Comparison of ENCODE assay signal across 1 cellular context in the genomic region with DNA sequence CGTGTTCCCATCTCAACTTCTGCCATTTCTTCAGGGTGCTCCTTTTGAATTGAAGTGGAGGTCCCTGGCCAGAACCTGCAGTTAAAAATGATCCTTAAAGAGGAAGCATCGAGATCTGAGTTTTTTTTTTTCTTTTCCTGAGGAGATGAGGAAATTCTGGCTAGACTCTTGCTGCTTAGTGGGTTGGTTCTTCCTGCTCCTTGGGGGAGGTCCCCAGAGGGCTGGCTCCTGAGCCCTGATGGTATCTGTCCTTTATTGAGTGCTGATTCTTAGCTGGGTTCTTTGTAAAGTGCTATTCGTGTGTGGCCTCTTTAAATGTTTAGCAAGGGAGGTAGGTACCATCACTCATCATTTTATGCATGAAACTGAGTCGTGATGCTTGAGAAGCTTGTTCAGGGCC.
TF ChIP-seq lines count a peak whose summit lies in the region.

No MANE protein-coding gene starts in this region.

TF ChIP-seq in GM23338, 12 proteins besides CTCF, POLR2A, EP300 and RAD21 (continued from another document):
- TF ChIP-seq, protein P1, sequence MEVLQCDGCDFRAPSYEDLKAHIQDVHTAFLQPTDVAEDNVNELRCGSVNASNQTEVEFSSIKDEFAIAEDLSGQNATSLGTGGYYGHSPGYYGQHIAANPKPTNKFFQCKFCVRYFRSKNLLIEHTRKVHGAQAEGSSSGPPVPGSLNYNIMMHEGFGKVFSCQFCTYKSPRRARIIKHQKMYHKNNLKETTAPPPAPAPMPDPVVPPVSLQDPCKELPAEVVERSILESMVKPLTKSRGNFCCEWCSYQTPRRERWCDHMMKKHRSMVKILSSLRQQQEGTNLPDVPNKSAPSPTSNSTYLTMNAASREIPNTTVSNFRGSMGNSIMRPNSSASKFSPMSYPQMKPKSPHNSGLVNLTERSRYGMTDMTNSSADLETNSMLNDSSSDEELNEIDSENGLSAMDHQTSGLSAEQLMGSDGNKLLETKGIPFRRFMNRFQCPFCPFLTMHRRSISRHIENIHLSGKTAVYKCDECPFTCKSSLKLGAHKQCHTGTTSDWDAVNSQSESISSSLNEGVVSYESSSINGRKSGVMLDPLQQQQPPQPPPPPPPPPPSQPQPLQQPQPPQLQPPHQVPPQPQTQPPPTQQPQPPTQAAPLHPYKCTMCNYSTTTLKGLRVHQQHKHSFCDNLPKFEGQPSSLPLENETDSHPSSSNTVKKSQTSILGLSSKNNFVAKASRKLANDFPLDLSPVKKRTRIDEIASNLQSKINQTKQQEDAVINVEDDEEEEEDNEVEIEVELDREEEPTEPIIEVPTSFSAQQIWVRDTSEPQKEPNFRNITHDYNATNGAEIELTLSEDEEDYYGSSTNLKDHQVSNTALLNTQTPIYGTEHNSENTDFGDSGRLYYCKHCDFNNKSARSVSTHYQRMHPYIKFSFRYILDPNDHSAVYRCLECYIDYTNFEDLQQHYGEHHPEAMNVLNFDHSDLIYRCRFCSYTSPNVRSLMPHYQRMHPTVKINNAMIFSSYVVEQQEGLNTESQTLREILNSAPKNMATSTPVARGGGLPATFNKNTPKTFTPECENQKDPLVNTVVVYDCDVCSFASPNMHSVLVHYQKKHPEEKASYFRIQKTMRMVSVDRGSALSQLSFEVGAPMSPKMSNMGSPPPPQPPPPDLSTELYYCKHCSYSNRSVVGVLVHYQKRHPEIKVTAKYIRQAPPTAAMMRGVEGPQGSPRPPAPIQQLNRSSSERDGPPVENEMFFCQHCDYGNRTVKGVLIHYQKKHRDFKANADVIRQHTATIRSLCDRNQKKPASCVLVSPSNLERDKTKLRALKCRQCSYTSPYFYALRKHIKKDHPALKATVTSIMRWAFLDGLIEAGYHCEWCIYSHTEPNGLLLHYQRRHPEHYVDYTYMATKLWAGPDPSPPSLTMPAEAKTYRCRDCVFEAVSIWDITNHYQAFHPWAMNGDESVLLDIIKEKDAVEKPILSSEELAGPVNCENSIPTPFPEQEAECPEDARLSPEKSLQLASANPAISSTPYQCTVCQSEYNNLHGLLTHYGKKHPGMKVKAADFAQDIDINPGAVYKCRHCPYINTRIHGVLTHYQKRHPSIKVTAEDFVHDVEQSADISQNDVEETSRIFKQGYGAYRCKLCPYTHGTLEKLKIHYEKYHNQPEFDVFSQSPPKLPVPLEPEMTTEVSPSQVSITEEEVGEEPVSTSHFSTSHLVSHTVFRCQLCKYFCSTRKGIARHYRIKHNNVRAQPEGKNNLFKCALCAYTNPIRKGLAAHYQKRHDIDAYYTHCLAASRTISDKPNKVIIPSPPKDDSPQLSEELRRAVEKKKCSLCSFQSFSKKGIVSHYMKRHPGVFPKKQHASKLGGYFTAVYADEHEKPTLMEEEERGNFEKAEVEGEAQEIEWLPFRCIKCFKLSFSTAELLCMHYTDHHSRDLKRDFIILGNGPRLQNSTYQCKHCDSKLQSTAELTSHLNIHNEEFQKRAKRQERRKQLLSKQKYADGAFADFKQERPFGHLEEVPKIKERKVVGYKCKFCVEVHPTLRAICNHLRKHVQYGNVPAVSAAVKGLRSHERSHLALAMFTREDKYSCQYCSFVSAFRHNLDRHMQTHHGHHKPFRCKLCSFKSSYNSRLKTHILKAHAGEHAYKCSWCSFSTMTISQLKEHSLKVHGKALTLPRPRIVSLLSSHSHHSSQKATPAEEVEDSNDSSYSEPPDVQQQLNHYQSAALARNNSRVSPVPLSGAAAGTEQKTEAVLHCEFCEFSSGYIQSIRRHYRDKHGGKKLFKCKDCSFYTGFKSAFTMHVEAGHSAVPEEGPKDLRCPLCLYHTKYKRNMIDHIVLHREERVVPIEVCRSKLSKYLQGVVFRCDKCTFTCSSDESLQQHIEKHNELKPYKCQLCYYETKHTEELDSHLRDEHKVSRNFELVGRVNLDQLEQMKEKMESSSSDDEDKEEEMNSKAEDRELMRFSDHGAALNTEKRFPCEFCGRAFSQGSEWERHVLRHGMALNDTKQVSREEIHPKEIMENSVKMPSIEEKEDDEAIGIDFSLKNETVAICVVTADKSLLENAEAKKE (CRISPR knock-in tag; IDR thresholded peaks at IDR 0.05): no peak
- no peak for TF ChIP-seq JUNB (IDR thresholded peaks at IDR 0.05; ENCODE audit: unreplicated experiment)
- no peak for TF ChIP-seq POLR2AphosphoS5 (IDR thresholded peaks at IDR 0.05; ENCODE audit: low read depth)
- no peak for TF ChIP-seq ZNF114 (CRISPR knock-in tag; IDR thresholded peaks at IDR 0.05)
